18 cellular contexts compared by ENCODE assay signal in the genomic region with DNA sequence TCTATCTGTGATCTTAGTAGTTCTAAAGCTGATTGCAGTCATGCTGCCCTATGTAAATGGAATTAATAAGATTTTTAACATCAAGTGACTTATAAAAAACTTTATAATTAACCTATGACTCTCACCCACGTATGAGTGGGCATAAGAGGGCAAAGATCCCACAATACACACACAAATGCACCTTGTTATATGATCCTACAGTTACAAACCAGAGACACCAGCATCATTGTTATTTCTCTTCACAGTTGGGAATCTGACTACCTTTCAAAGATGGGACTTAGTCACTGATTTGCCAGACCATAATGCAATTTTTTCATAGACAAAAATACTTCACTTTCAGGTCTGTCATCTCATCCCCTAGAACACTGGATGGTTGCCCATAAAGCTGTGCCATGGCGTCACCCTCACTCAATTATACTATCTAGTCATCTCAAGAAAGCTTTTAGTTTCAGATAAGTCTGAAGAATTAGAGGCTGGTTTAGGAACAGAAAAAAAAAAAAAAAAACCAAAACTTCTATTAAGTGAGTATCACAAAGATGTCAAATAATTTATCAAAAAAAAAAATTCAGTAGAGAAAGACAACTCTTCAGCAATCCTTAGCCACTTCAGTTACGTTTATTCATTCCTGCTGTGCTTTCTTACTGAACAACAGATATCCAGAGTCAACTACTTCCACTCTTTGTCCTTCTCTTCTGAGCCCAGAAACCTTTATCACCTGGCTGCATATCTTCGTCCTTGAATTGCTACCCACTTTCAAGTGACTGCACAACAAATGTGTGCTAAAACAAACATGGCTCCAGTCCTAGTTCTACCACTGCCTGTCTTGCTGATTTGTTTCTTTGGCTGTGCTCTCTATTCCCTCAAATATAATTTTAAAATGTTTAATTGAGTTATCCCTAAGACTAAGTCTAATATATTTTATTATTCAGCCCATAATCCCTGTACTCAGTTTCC.
A peak's percentile ranks its signal among the peaks of the same experiment; 100 is the strongest.
DNase-seq lines count a peak whose midpoint lies in the region; ATAC-seq and TF ChIP-seq lines count a peak whose summit lies in the region.
"Had no signal": no experiment of that assay in that cellular context is flagged by ENCODE, and none has a peak within 500 bp of the region (broad histone marks: within the 10 kb centered on the region; RNA-seq: fewer than 3 reads in every experiment).

No MANE protein-coding gene starts in this region.

- H2AFZ ChIP-seq in OCI-LY7 (ENCODE audit: low read length) = peak overlapping the region; percentile 34; the same call in 1 of the 2 replicates

- ATAC-seq in GM18907 (IDR thresholded peaks at IDR 0.05; ENCODE audit: unreplicated experiment) = peak; percentile 91
- ATAC-seq in HG03175 (IDR thresholded peaks at IDR 0.05; ENCODE audit: unreplicated experiment) = peak; percentile 47
- ATAC-seq: Panc1, T-cell had no signal

- H4K20me1 ChIP-seq in OCI-LY7 (ENCODE audit: insufficient read depth, low read length) = no peaks in the 10 kb centered on the region

- POLR2A ChIA-PET in OCI-LY7 (lab: Charles Lee) = interaction anchor here (0.6 to 1.0 kb wide), 2 partner anchors 11 to 48 kb away, joined by 3 to 4 read pairs; no protein-coding TSS in a partner anchor
- POLR2A ChIA-PET in activated CD4-positive, alpha-beta T cell treated with anti-CD3 and anti-CD28 coated beads, Interleukin-2, amount 10 ng/mL, durations not matched to agents 7 days and 5 days (lab: Charles Lee) = no interaction called here

- CTCF ChIA-PET in OCI-LY7 (lab: Charles Lee; ENCODE audit: unreplicated experiment) = no interaction called here
- CTCF ChIA-PET in activated CD4-positive, alpha-beta T cell treated with anti-CD3 and anti-CD28 coated beads, Interleukin-2, amount 10 ng/mL, durations not matched to agents 7 days and 5 days (lab: Charles Lee) = no interaction called here

- H3K27me3 Mint-ChIP-seq in activated CD4-positive, alpha-beta T cell treated with anti-CD3 and anti-CD28 coated beads, Interleukin-2, amount 10 ng/mL, durations not matched to agents 7 days and 5 days = no peaks in the 10 kb centered on the region
- H3K27me3 Mint-ChIP-seq: T-cell had no signal

- DNase-seq in BE2C = peak; percentile 59
- no peak for DNase-seq in OCI-LY7 (ENCODE audit: low spot score)
- DNase-seq in NCI-H1694 (lab: John Stamatoyannopoulos, UW) = no peak
- DNase-seq in stimulated activated CD4-positive, alpha-beta T cell treated with anti-CD3 and anti-CD28 coated beads, Interleukin-4, amount 100 ng/mL, for 4 hours = no peak
- DNase-seq in dermis blood vessel endothelial cell = no peak
- no peak for DNase-seq in activated CD4-positive, alpha-beta T cell treated with anti-CD3 and anti-CD28 coated beads, Interleukin-2, amount 10 ng/mL, durations not matched to agents 7 days and 5 days
- DNase-seq: 8988T, DMS79 treated with DMSO at 0.1 percent for 48 hours, NCI-H1417 treated with DMSO at 0.1 percent for 48 hours, NCI-H1930, NCI-H2171, NCI-H526, T-cell had no signal

- H3K27me3 ChIP-seq in BE2C = no peaks in the 10 kb centered on the region

- H3K9me3 ChIP-seq in BE2C (no peaks in the 10 kb centered on the region), OCI-LY7 (ENCODE audit: low read length) (no peaks in the 10 kb centered on the region)
- H3K9me3 ChIP-seq: HAP-1 had no signal

- BruUV-seq in OCI-LY7 (replicated peaks; lab: Mats Ljungman, UMichigan) = no TSS peak

- intact Hi-C loops in OCI-LY7 (cut with micrococcal nuclease; ENCODE audit: unreplicated experiment) = no loop called here

- no peak overlapping the region for H3K4me3 ChIP-seq in BE2C (ENCODE audit: low read depth, low read length)
- H3K4me3 ChIP-seq in OCI-LY7 (ENCODE audit: low read depth, low read length, poor library complexity, severe bottlenecking) = no peak overlapping the region
- H3K4me3 ChIP-seq: HAP-1 had no signal

- H3K27ac Mint-ChIP-seq in activated CD4-positive, alpha-beta T cell treated with anti-CD3 and anti-CD28 coated beads, Interleukin-2, amount 10 ng/mL, durations not matched to agents 7 days and 5 days = no peak overlapping the region
- H3K27ac Mint-ChIP-seq: T-cell had no signal

- no peak overlapping the region for H3K4me3 Mint-ChIP-seq in activated CD4-positive, alpha-beta T cell treated with anti-CD3 and anti-CD28 coated beads, Interleukin-2, amount 10 ng/mL, durations not matched to agents 7 days and 5 days
- H3K4me3 Mint-ChIP-seq: T-cell had no signal

- no peak overlapping the region for H3K27ac ChIP-seq in OCI-LY7 (ENCODE audit: low read depth, low read length, poor library complexity, severe bottlenecking)
- H3K27ac ChIP-seq: HL-60 had no signal

- no peak overlapping the region for H3K4me2 ChIP-seq in OCI-LY7 (ENCODE audit: low read length)

- no peak for TF ChIP-seq CTCF in BE2C (IDR thresholded peaks at IDR 0.05; ENCODE audit: low read depth, low read length)
- TF ChIP-seq CTCF in OCI-LY7 (conservative IDR thresholded peaks at IDR 0.05; ENCODE audit: low read length) = no peak

- H3K36me3 Mint-ChIP-seq in activated CD4-positive, alpha-beta T cell treated with anti-CD3 and anti-CD28 coated beads, Interleukin-2, amount 10 ng/mL, durations not matched to agents 7 days and 5 days (ENCODE audit: low read depth) = no peaks in the 10 kb centered on the region
- H3K36me3 Mint-ChIP-seq: T-cell had no signal

- peaks cover 37% of the 10 kb centered on the region for H3K4me1 ChIP-seq in BE2C
- no peaks in the 10 kb centered on the region for H3K4me1 ChIP-seq in OCI-LY7 (ENCODE audit: insufficient read depth, low read length, poor library complexity, severe bottlenecking)
- H3K4me1 ChIP-seq: HAP-1 had no signal

- no peaks in the 10 kb centered on the region for H3K4me1 Mint-ChIP-seq in activated CD4-positive, alpha-beta T cell treated with anti-CD3 and anti-CD28 coated beads, Interleukin-2, amount 10 ng/mL, durations not matched to agents 7 days and 5 days
- H3K4me1 Mint-ChIP-seq: T-cell had no signal

- no peaks in the 10 kb centered on the region for H3K9me2 ChIP-seq in OCI-LY7 (ENCODE audit: insufficient read depth, low read length)

- H3K36me3 ChIP-seq in BE2C = no peaks in the 10 kb centered on the region
- no peaks in the 10 kb centered on the region for H3K36me3 ChIP-seq in OCI-LY7 (ENCODE audit: insufficient read depth, low read length)
- H3K36me3 ChIP-seq: HAP-1 had no signal

- H3K79me2 ChIP-seq in OCI-LY7 (ENCODE audit: insufficient read depth, low read depth, low read length) = no peaks in the 10 kb centered on the region

- no peaks in the 10 kb centered on the region for H3K9me3 Mint-ChIP-seq in activated CD4-positive, alpha-beta T cell treated with anti-CD3 and anti-CD28 coated beads, Interleukin-2, amount 10 ng/mL, durations not matched to agents 7 days and 5 days
